In genomic region chr10:133211141-133211830, GRCh38 we compare ENCODE assay signal across 2 cellular contexts.
TF ChIP-seq lines count a peak whose summit lies in the region.

No MANE protein-coding gene starts in this region.

TF ChIP-seq in A549, 52 proteins besides CTCF, POLR2A, EP300 and RAD21:
- TF ChIP-seq KDM1A (IDR thresholded peaks at IDR 0.05; ENCODE audit: low read depth) (no peak), NR3C1 (IDR thresholded peaks at IDR 0.05) (no peak)
- TF ChIP-seq, protein P1, sequence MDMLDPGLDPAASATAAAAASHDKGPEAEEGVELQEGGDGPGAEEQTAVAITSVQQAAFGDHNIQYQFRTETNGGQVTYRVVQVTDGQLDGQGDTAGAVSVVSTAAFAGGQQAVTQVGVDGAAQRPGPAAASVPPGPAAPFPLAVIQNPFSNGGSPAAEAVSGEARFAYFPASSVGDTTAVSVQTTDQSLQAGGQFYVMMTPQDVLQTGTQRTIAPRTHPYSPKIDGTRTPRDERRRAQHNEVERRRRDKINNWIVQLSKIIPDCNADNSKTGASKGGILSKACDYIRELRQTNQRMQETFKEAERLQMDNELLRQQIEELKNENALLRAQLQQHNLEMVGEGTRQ (IDR thresholded peaks at IDR 0.05) = no peak

TF ChIP-seq in K562, 482 proteins besides CTCF, POLR2A, EP300 and RAD21:
- TF ChIP-seq PHTF2 (CRISPR knock-in tag; IDR thresholded peaks at IDR 0.05) (no peak), ZEB2 (IDR thresholded peaks at IDR 0.05) (no peak), TARDBP (IDR thresholded peaks at IDR 0.05) (no peak), DLX4 (CRISPR knock-in tag; IDR thresholded peaks at IDR 0.05) (no peak), HINFP (tag; conservative IDR thresholded peaks at IDR 0.05; ENCODE audit: low read depth) (no peak), CBFB (CRISPR knock-in tag; IDR thresholded peaks at IDR 0.05) (no peak), CREM (IDR thresholded peaks at IDR 0.05; ENCODE audit: low read depth) (no peak), MAFF (IDR thresholded peaks at IDR 0.05; ENCODE audit: low read length) (no peak), MBD1 (CRISPR knock-in tag; IDR thresholded peaks at IDR 0.05) (no peak), CCAR2 (IDR thresholded peaks at IDR 0.05; ENCODE audit: low read depth, low read length) (no peak), ARID3A (IDR thresholded peaks at IDR 0.05; ENCODE audit: borderline replicate concordance, low read depth, low read length) (no peak), ARID2 (IDR thresholded peaks at IDR 0.05) (no peak), ARID1B (IDR thresholded peaks at IDR 0.05) (no peak), LCOR (CRISPR knock-in tag; IDR thresholded peaks at IDR 0.05) (no peak), TCF3 (CRISPR knock-in tag; IDR thresholded peaks at IDR 0.05) (no peak), NFXL1 (CRISPR knock-in tag; IDR thresholded peaks at IDR 0.05) (no peak)
- TF ChIP-seq, protein P2, sequence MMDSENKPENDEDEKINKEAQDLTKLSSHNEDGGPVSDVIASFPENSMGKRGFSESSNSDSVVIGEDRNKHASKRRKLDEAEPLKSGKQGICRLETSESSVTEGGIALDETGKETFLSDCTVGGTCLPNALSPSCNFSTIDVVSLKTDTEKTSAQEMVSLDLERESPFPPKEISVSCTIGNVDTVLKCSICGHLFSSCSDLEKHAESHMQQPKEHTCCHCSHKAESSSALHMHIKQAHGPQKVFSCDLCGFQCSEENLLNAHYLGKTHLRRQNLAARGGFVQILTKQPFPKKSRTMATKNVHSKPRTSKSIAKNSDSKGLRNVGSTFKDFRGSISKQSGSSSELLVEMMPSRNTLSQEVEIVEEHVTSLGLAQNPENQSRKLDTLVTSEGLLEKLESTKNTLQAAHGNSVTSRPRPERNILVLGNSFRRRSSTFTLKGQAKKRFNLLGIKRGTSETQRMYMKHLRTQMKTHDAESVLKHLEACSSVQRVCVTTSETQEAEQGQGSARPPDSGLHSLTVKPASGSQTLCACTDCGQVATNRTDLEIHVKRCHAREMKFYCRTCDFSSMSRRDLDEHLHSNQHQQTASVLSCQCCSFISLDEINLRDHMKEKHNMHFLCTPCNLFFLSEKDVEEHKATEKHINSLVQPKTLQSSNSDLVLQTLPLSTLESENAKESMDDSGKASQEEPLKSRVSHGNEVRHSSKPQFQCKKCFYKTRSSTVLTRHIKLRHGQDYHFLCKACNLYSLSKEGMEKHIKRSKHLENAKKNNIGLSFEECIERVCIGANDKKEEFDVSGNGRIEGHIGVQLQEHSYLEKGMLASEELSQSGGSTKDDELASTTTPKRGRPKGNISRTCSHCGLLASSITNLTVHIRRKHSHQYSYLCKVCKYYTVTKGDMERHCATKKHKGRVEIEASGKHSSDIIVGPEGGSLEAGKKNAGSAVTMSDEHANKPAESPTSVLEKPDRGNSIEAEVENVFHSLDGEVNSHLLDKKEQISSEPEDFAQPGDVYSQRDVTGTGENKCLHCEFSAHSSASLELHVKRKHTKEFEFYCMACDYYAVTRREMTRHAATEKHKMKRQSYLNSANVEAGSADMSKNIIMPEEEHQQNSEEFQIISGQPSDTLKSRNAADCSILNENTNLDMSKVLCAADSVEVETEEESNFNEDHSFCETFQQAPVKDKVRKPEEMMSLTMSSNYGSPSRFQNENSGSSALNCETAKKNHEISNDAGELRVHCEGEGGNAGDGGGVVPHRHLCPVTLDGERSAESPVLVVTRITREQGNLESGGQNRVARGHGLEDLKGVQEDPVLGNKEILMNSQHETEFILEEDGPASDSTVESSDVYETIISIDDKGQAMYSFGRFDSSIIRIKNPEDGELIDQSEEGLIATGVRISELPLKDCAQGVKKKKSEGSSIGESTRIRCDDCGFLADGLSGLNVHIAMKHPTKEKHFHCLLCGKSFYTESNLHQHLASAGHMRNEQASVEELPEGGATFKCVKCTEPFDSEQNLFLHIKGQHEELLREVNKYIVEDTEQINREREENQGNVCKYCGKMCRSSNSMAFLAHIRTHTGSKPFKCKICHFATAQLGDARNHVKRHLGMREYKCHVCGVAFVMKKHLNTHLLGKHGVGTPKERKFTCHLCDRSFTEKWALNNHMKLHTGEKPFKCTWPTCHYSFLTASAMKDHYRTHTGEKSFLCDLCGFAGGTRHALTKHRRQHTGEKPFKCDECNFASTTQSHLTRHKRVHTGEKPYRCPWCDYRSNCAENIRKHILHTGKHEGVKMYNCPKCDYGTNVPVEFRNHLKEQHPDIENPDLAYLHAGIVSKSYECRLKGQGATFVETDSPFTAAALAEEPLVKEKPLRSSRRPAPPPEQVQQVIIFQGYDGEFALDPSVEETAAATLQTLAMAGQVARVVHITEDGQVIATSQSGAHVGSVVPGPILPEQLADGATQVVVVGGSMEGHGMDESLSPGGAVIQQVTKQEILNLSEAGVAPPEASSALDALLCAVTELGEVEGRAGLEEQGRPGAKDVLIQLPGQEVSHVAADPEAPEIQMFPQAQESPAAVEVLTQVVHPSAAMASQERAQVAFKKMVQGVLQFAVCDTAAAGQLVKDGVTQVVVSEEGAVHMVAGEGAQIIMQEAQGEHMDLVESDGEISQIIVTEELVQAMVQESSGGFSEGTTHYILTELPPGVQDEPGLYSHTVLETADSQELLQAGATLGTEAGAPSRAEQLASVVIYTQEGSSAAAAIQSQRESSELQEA (IDR thresholded peaks at IDR 0.05; ENCODE audit: low read depth) = no peak
- TF ChIP-seq, protein P3, sequence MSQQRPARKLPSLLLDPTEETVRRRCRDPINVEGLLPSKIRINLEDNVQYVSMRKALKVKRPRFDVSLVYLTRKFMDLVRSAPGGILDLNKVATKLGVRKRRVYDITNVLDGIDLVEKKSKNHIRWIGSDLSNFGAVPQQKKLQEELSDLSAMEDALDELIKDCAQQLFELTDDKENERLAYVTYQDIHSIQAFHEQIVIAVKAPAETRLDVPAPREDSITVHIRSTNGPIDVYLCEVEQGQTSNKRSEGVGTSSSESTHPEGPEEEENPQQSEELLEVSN (IDR thresholded peaks at IDR 0.05; ENCODE audit: borderline replicate concordance in 1 of 2, extremely low read depth in 1 of 2, insufficient read depth in 1 of 2, insufficient read length in 1 of 2, low read depth in 1 of 2, low read length in 1 of 2, poor library complexity in 1 of 2, severe bottlenecking in 1 of 2) = no peak
